In genomic region chr5:53073349-53073748, GRCh38 we compare ENCODE assay signal across 16 cellular contexts.
"Had no signal": no experiment of that assay in that cellular context is flagged by ENCODE, and none has a peak within 500 bp of the region (broad histone marks: within the 10 kb centered on the region; RNA-seq: fewer than 3 reads in every experiment).

No MANE protein-coding gene starts in this region.

- H3K4me3 Mint-ChIP-seq: activated CD8-positive, alpha-beta memory T cell treated with anti-CD3 and anti-CD28 coated beads, Interleukin-2, amount 10 ng/mL, durations not matched to agents 7 days and 5 days; activated naive CD4-positive, alpha-beta T cell treated with anti-CD3 and anti-CD28 coated beads, Interleukin-2, amount 50 U/mL, for 24 hours; activated T-cell treated with anti-CD3 and anti-CD28 coated beads, Interleukin-2, amount 50 U/mL, for 24 hours; T-helper 17 cell had no signal

- H3K27ac Mint-ChIP-seq: activated CD8-positive, alpha-beta memory T cell treated with anti-CD3 and anti-CD28 coated beads, Interleukin-2, amount 10 ng/mL, durations not matched to agents 7 days and 5 days; activated naive CD4-positive, alpha-beta T cell treated with anti-CD3 and anti-CD28 coated beads, Interleukin-2, amount 50 U/mL, for 24 hours; activated T-cell treated with anti-CD3 and anti-CD28 coated beads, Interleukin-2, amount 50 U/mL, for 24 hours; T-helper 17 cell had no signal

- H3K27ac ChIP-seq: brain microvascular endothelial cell, tibial artery, vagina had no signal

- H3K27me3 ChIP-seq: brain microvascular endothelial cell, tibial artery, vagina had no signal

- H3K4me1 ChIP-seq: tibial artery, vagina had no signal

- H3K36me3 Mint-ChIP-seq: activated naive CD4-positive, alpha-beta T cell treated with anti-CD3 and anti-CD28 coated beads, Interleukin-2, amount 50 U/mL, for 24 hours had no signal

- FAIRE-seq: islet of Langerhans had no signal

- H3K4me2 ChIP-seq: smooth muscle cell had no signal

- H3K27me3 Mint-ChIP-seq: activated naive CD4-positive, alpha-beta T cell treated with anti-CD3 and anti-CD28 coated beads, Interleukin-2, amount 50 U/mL, for 24 hours had no signal

- H3K9me3 ChIP-seq: tibial artery, vagina had no signal

- ATAC-seq: activated CD8-positive, alpha-beta memory T cell treated with anti-CD3 and anti-CD28 coated beads, Interleukin-2, amount 10 ng/mL, durations not matched to agents 7 days and 5 days; T-helper 17 cell had no signal

- DNase-seq: activated CD4-positive, alpha-beta T cell treated with anti-CD3 and anti-CD28 coated beads, Interleukin-2, amount 50 U/mL, for 4 hours; activated CD8-positive, alpha-beta memory T cell treated with anti-CD3 and anti-CD28 coated beads, Interleukin-2, amount 10 ng/mL, durations not matched to agents 7 days and 5 days; activated effector memory CD4-positive, alpha-beta T cell treated with Interleukin-2 at 50 U/mL for 16 hours; activated T-cell treated with anti-CD3 and anti-CD28 coated beads, Interleukin-2, amount 50 U/mL, for 24 hours; amygdala; brain microvascular endothelial cell; dermis blood vessel endothelial cell; foreskin melanocyte; head of caudate nucleus; posterior cingulate gyrus; T-helper 17 cell; tibial artery had no signal

- H3K9me3 Mint-ChIP-seq: activated naive CD4-positive, alpha-beta T cell treated with anti-CD3 and anti-CD28 coated beads, Interleukin-2, amount 50 U/mL, for 24 hours; activated T-cell treated with anti-CD3 and anti-CD28 coated beads, Interleukin-2, amount 50 U/mL, for 24 hours had no signal

- H3K4me3 ChIP-seq: smooth muscle cell, tibial artery, vagina had no signal
